ENCODE assay signal across 35 cellular contexts in the genomic region with DNA sequence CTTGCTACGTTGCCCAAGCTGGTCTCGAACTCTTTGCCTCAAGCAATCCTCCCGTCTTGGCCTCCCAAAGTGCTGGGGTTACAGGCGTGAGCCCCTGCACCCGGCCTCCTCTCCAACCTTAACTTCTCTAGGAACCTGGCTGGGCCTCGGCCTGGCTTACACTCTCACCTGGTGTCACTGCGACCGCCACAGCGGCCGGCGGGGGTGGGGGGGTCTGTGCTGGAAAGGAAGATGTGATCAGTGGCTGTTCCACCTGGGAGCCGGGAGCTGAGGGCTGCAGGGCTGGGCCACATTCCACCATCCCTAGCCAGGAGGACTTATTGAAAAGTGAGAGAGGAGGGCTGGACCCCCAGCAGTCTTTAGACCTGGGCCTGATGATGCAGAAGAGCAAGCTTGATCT.
"Had no signal": no experiment of that assay in that cellular context is flagged by ENCODE, and none has a peak within 500 bp of the region (broad histone marks: within the 10 kb centered on the region; RNA-seq: fewer than 3 reads in every experiment).

No MANE protein-coding gene starts in this region.

- H3K9me3 ChIP-seq: adrenal gland, ascending aorta, breast epithelium, colonic mucosa, gastrocnemius medialis, heart right ventricle had no signal

- H3K4me1 ChIP-seq: ascending aorta, breast epithelium, colonic mucosa, foreskin keratinocyte had no signal

- H3K36me3 Mint-ChIP-seq: activated naive CD4-positive, alpha-beta T cell treated with anti-CD3 and anti-CD28 coated beads, Interleukin-2, amount 50 U/mL, for 24 hours; activated naive CD8-positive, alpha-beta T cell treated with anti-CD3 and anti-CD28 coated beads for 36 hours; brain had no signal

- H3K4me3 Mint-ChIP-seq: activated B cell treated with CpG ODN at 0.5 μM for 24 hours; activated CD8-positive, alpha-beta T cell treated with anti-CD3 and anti-CD28 coated beads for 36 hours; activated naive CD4-positive, alpha-beta T cell treated with anti-CD3 and anti-CD28 coated beads for 36 hours; activated naive CD4-positive, alpha-beta T cell treated with anti-CD3 and anti-CD28 coated beads, Interleukin-2, amount 50 U/mL, for 24 hours; activated naive CD8-positive, alpha-beta T cell treated with anti-CD3 and anti-CD28 coated beads for 36 hours; activated naive CD8-positive, alpha-beta T cell treated with anti-CD3 and anti-CD28 coated beads, Interleukin-2, amount 50 U/mL, for 24 hours; activated T-helper 1 cell treated with anti-CD3 and anti-CD28 coated beads, Interleukin-12 subunit alpha, Interleukin-12 subunit beta, Interleukin-2, Interleukin-4 antibody, amounts not matched to agents 30 ng/mL and 10 ng/mL and 1 ng/mL, durations not matched to agents 14 hours and 24 hours and 36 hours; brain; T-helper 17 cell; T-helper 2 cell treated with Interferon-gamma antibody and Interleukin-4, amounts not matched to agents 5 μg/mL and 100 μg/mL, for 36 hours had no signal

- H3K9me3 Mint-ChIP-seq: activated B cell treated with CpG ODN at 0.5 μM for 24 hours; activated CD8-positive, alpha-beta T cell treated with anti-CD3 and anti-CD28 coated beads for 36 hours; activated naive CD4-positive, alpha-beta T cell treated with anti-CD3 and anti-CD28 coated beads for 36 hours; activated naive CD4-positive, alpha-beta T cell treated with anti-CD3 and anti-CD28 coated beads, Interleukin-2, amount 50 U/mL, for 24 hours; activated naive CD8-positive, alpha-beta T cell treated with anti-CD3 and anti-CD28 coated beads for 36 hours; activated naive CD8-positive, alpha-beta T cell treated with anti-CD3 and anti-CD28 coated beads, Interleukin-2, amount 50 U/mL, for 24 hours; activated T-helper 1 cell treated with anti-CD3 and anti-CD28 coated beads, Interleukin-12 subunit alpha, Interleukin-12 subunit beta, Interleukin-2, Interleukin-4 antibody, amounts not matched to agents 30 ng/mL and 10 ng/mL and 1 ng/mL, durations not matched to agents 14 hours and 24 hours and 36 hours; activated T-helper 2 cell treated with anti-CD3 and anti-CD28 coated beads, Interferon-gamma antibody, Interleukin-2, Interleukin-4, amounts not matched to agents 10 μg/mL and 5 μg/mL and 100 μg/mL, durations not matched to agents 14 hours and 24 hours and 36 hours; brain; T-helper 2 cell treated with Interferon-gamma antibody and Interleukin-4, amounts not matched to agents 5 μg/mL and 100 μg/mL, for 36 hours had no signal

- H3K27me3 Mint-ChIP-seq: activated B cell treated with CpG ODN at 0.5 μM for 24 hours; activated CD8-positive, alpha-beta T cell treated with anti-CD3 and anti-CD28 coated beads for 36 hours; activated naive CD4-positive, alpha-beta T cell treated with anti-CD3 and anti-CD28 coated beads, Interleukin-2, amount 50 U/mL, for 24 hours; activated naive CD8-positive, alpha-beta T cell treated with anti-CD3 and anti-CD28 coated beads for 36 hours; activated naive CD8-positive, alpha-beta T cell treated with anti-CD3 and anti-CD28 coated beads, Interleukin-2, amount 50 U/mL, for 24 hours; T-helper 17 cell had no signal

- DNase-seq: activated B cell treated with CpG ODN at 0.5 μM for 24 hours; activated CD4-positive, alpha-beta T cell treated with anti-CD3 and anti-CD28 coated beads for 48 hours; activated CD4-positive, alpha-beta T cell treated with anti-CD3 and anti-CD28 coated beads, Interleukin-2, amount 50 U/mL, for 1 hour; activated CD4-positive, alpha-beta T cell treated with anti-CD3 and anti-CD28 coated beads, Interleukin-2, amount 50 U/mL, for 48 hours; activated CD8-positive, alpha-beta memory T cell treated with anti-CD3 and anti-CD28 coated beads for 24 hours; activated CD8-positive, alpha-beta T cell treated with anti-CD3 and anti-CD28 coated beads for 36 hours; activated effector memory CD4-positive, alpha-beta T cell treated with anti-CD3 and anti-CD28 coated beads, Interleukin-2, amount 50 U/mL, for 16 hours; activated naive CD4-positive, alpha-beta T cell treated with anti-CD3 and anti-CD28 coated beads for 36 hours; activated naive CD8-positive, alpha-beta T cell treated with anti-CD3 and anti-CD28 coated beads for 36 hours; activated naive CD8-positive, alpha-beta T cell treated with anti-CD3 and anti-CD28 coated beads, Interleukin-2, amount 50 U/mL, for 24 hours; activated T-cell treated with anti-CD3 and anti-CD28 coated beads, Interleukin-2, amount 50 U/mL, for 48 hours; adrenal gland; amygdala; central memory CD4-positive, alpha-beta T cell; cerebellar nuclear complex; colonic mucosa; effector CD8-positive, alpha-beta T cell; foreskin keratinocyte; gastrocnemius medialis; glutamatergic neuron; heart right ventricle; T-helper 1 cell; T-helper 17 cell; T1000; WERI-Rb-1 had no signal

- ATAC-seq: activated CD4-positive, CD25-positive, alpha-beta regulatory T cell treated with anti-CD3 and anti-CD28 coated beads, Interleukin-2, amount 50 U/mL, for 24 hours; activated CD8-positive, alpha-beta T cell treated with anti-CD3 and anti-CD28 coated beads for 36 hours; activated naive CD8-positive, alpha-beta T cell treated with anti-CD3 and anti-CD28 coated beads, Interleukin-2, amount 50 U/mL, for 24 hours; esophagus mucosa; foreskin keratinocyte; gastrocnemius medialis; heart right ventricle; T-helper 17 cell had no signal

- H3K4me1 Mint-ChIP-seq: activated B cell treated with CpG ODN at 0.5 μM for 24 hours; activated naive CD4-positive, alpha-beta T cell treated with anti-CD3 and anti-CD28 coated beads, Interleukin-2, amount 50 U/mL, for 24 hours; activated naive CD8-positive, alpha-beta T cell treated with anti-CD3 and anti-CD28 coated beads for 36 hours; activated naive CD8-positive, alpha-beta T cell treated with anti-CD3 and anti-CD28 coated beads, Interleukin-2, amount 50 U/mL, for 24 hours had no signal

- H3K4me3 ChIP-seq: adrenal gland, ascending aorta, breast epithelium, cardiac muscle cell, colonic mucosa, gastrocnemius medialis, heart right ventricle had no signal

- H3K27ac ChIP-seq: adrenal gland, breast epithelium, cardiac muscle cell, colonic mucosa, foreskin keratinocyte, gastrocnemius medialis, heart right ventricle, WERI-Rb-1 had no signal

- H3K36me3 ChIP-seq: breast epithelium, WERI-Rb-1 had no signal

- H3K27me3 ChIP-seq: adrenal gland, ascending aorta, breast epithelium, cardiac muscle cell, colonic mucosa, foreskin keratinocyte, gastrocnemius medialis, heart right ventricle had no signal
